In genomic region chr12:6850796-6851152, GRCh38 we compare ENCODE assay signal across 8 cellular contexts. TPM values are rescaled to one million over a fixed set of nuclear protein-coding genes. Genes with fewer than 3 reads are reported as not detected.
DNase-seq lines count a peak whose midpoint lies in the region; ATAC-seq and TF ChIP-seq lines count a peak whose summit lies in the region.

No MANE protein-coding gene starts in this region.

- H3K36me3 Mint-ChIP-seq in activated CD8-positive, alpha-beta memory T cell treated with anti-CD3 and anti-CD28 coated beads, Interleukin-2, amount 10 ng/mL, durations not matched to agents 7 days and 5 days: peaks cover 34% of the 10 kb centered on the region
- peaks cover 47% of the 10 kb centered on the region for H3K36me3 Mint-ChIP-seq in activated T-helper 2 cell treated with anti-CD3 and anti-CD28 coated beads, Interferon-gamma antibody, Interleukin-2, Interleukin-4, amounts not matched to agents 10 μg/mL and 5 μg/mL and 100 μg/mL, durations not matched to agents 14 hours and 24 hours and 36 hours (ENCODE audit: low read depth)

- intact Hi-C loops in activated T-helper 2 cell treated with anti-CD3 and anti-CD28 coated beads, Interferon-gamma antibody, Interleukin-2, Interleukin-4, amounts not matched to agents 10 μg/mL and 5 μg/mL and 100 μg/mL, durations not matched to agents 14 hours and 24 hours and 36 hours (cut with micrococcal nuclease): loop anchor here (1.0 to 5.0 kb wide), 3 partner anchors 120 to 358 kb away; partner anchors contain the start of genes EMG1, MRPL51, NCAPD2 and NOP2
- intact Hi-C loops in testis (cut with DNase I; ENCODE audit: low total_unique reads): no loop called here

- no peaks in the 10 kb centered on the region for H3K9me3 ChIP-seq in testis

- DNase-seq in activated CD8-positive, alpha-beta memory T cell treated with anti-CD3 and anti-CD28 coated beads, Interleukin-2, amount 10 ng/mL, durations not matched to agents 7 days and 5 days: no peak
- no peak for DNase-seq in activated CD8-positive, alpha-beta memory T cell treated with anti-CD3 and anti-CD28 coated beads, Interleukin-2, amount 50 U/mL, for 4 hours
- no peak for DNase-seq in activated T-helper 2 cell treated with anti-CD3 and anti-CD28 coated beads, Interferon-gamma antibody, Interleukin-2, Interleukin-4, amounts not matched to agents 10 μg/mL and 5 μg/mL and 100 μg/mL, durations not matched to agents 14 hours and 24 hours and 36 hours (ENCODE audit: low spot score)
- DNase-seq in iPS-NIHi7 (ENCODE audit: extremely low spot score): peak; percentile 41
- DNase-seq in testis: no peak
- DNase-seq in amygdala (lab: John Stamatoyannopoulos, UW): no peak

- H3K4me3 ChIP-seq in testis: peak overlapping the region; percentile 68 to 76

- no peaks in the 10 kb centered on the region for H3K27me3 Mint-ChIP-seq in activated CD8-positive, alpha-beta memory T cell treated with anti-CD3 and anti-CD28 coated beads, Interleukin-2, amount 10 ng/mL, durations not matched to agents 7 days and 5 days
- no peaks in the 10 kb centered on the region for H3K27me3 Mint-ChIP-seq in activated T-helper 2 cell treated with anti-CD3 and anti-CD28 coated beads, Interferon-gamma antibody, Interleukin-2, Interleukin-4, amounts not matched to agents 10 μg/mL and 5 μg/mL and 100 μg/mL, durations not matched to agents 14 hours and 24 hours and 36 hours (ENCODE audit: low read depth)

- H3K27ac Mint-ChIP-seq in activated CD8-positive, alpha-beta memory T cell treated with anti-CD3 and anti-CD28 coated beads, Interleukin-2, amount 10 ng/mL, durations not matched to agents 7 days and 5 days: peak overlapping the region; percentile 100
- peak overlapping the region; percentile 97 for H3K27ac Mint-ChIP-seq in activated T-helper 2 cell treated with anti-CD3 and anti-CD28 coated beads, Interferon-gamma antibody, Interleukin-2, Interleukin-4, amounts not matched to agents 10 μg/mL and 5 μg/mL and 100 μg/mL, durations not matched to agents 14 hours and 24 hours and 36 hours

- TF ChIP-seq POLR2A in testis (IDR thresholded peaks at IDR 0.05): no peak

- no peaks in the 10 kb centered on the region for H3K27me3 ChIP-seq in testis

- no peak for ATAC-seq in activated CD8-positive, alpha-beta memory T cell treated with anti-CD3 and anti-CD28 coated beads, Interleukin-2, amount 10 ng/mL, durations not matched to agents 7 days and 5 days
- ATAC-seq in HG03025 (IDR thresholded peaks at IDR 0.05; ENCODE audit: low FRiP score, unreplicated experiment) (no peak), HG03565 (IDR thresholded peaks at IDR 0.05; ENCODE audit: unreplicated experiment) (no peak)

- no peaks in the 10 kb centered on the region for H3K9me3 Mint-ChIP-seq in activated CD8-positive, alpha-beta memory T cell treated with anti-CD3 and anti-CD28 coated beads, Interleukin-2, amount 10 ng/mL, durations not matched to agents 7 days and 5 days (ENCODE audit: low read depth)
- no peaks in the 10 kb centered on the region for H3K9me3 Mint-ChIP-seq in activated T-helper 2 cell treated with anti-CD3 and anti-CD28 coated beads, Interferon-gamma antibody, Interleukin-2, Interleukin-4, amounts not matched to agents 10 μg/mL and 5 μg/mL and 100 μg/mL, durations not matched to agents 14 hours and 24 hours and 36 hours

- peak overlapping the region; percentile 85 for H3K4me3 Mint-ChIP-seq in activated CD8-positive, alpha-beta memory T cell treated with anti-CD3 and anti-CD28 coated beads, Interleukin-2, amount 10 ng/mL, durations not matched to agents 7 days and 5 days
- peak overlapping the region; percentile 96 for H3K4me3 Mint-ChIP-seq in activated T-helper 2 cell treated with anti-CD3 and anti-CD28 coated beads, Interferon-gamma antibody, Interleukin-2, Interleukin-4, amounts not matched to agents 10 μg/mL and 5 μg/mL and 100 μg/mL, durations not matched to agents 14 hours and 24 hours and 36 hours (ENCODE audit: low read depth)

- no peak for TF ChIP-seq CTCF in testis (IDR thresholded peaks at IDR 0.05)

- WGBS in testis, 2 donors: 35 to 38% methylated on average over 16 of the region's 16 CpGs

- CTCF ChIA-PET in activated CD8-positive, alpha-beta memory T cell treated with anti-CD3 and anti-CD28 coated beads, Interleukin-2, amount 10 ng/mL, durations not matched to agents 7 days and 5 days (lab: Charles Lee): interaction anchor here (0.7 to 7.8 kb wide), 11 partner anchors 16 to 258 kb away, joined by 3 to 65 read pairs (median 6); partner anchors contain the start of genes C1RL, MLF2, PTMS and SPSB2

- H3K4me1 Mint-ChIP-seq in activated CD8-positive, alpha-beta memory T cell treated with anti-CD3 and anti-CD28 coated beads, Interleukin-2, amount 10 ng/mL, durations not matched to agents 7 days and 5 days: peaks cover 45% of the 10 kb centered on the region
- peaks cover 34% of the 10 kb centered on the region for H3K4me1 Mint-ChIP-seq in activated T-helper 2 cell treated with anti-CD3 and anti-CD28 coated beads, Interferon-gamma antibody, Interleukin-2, Interleukin-4, amounts not matched to agents 10 μg/mL and 5 μg/mL and 100 μg/mL, durations not matched to agents 14 hours and 24 hours and 36 hours (ENCODE audit: low read depth)

- H3K27ac ChIP-seq in testis: peak overlapping the region in 1 of 2 donors; percentile 98

- H3K4me1 ChIP-seq in testis: peaks cover 19% of the 10 kb centered on the region

- no peaks in the 10 kb centered on the region for H3K36me3 ChIP-seq in testis (ENCODE audit: low read depth, missing control alignments)

RNA-seq across cellular contexts. Expression of gene CDCA3, which starts 0.3 kb away (rescaled TPM):
- total RNA-seq in activated CD8-positive, alpha-beta memory T cell treated with anti-CD3 and anti-CD28 coated beads, Interleukin-2, amount 10 ng/mL, durations not matched to agents 7 days and 5 days: 100 to 1,000 TPM in 1 of 2 experiments, 10 to 100 TPM in 1; 89.1 to 125 TPM
- total RNA-seq in activated T-helper 2 cell treated with anti-CD3 and anti-CD28 coated beads, Interferon-gamma antibody, Interleukin-2, Interleukin-4, amounts not matched to agents 10 μg/mL and 5 μg/mL and 100 μg/mL, durations not matched to agents 14 hours and 24 hours and 36 hours: 41.6 and 42.1 TPM in 2 replicates
- 10 to 100 TPM; 27.5 to 43.5 TPM for total RNA-seq in testis
- polyA plus RNA-seq in testis (ENCODE audit: insufficient read depth, low read depth, low replicate concordance): 81.7 TPM

RNA-seq across cellular contexts. Expression of gene USP5, which starts 1.2 kb away (rescaled TPM):
- total RNA-seq in activated CD8-positive, alpha-beta memory T cell treated with anti-CD3 and anti-CD28 coated beads, Interleukin-2, amount 10 ng/mL, durations not matched to agents 7 days and 5 days: 100 to 1,000 TPM in 1 of 2 experiments, 10 to 100 TPM in 1; 98.8 to 129 TPM
- 133 and 134 TPM in 2 replicates for total RNA-seq in activated T-helper 2 cell treated with anti-CD3 and anti-CD28 coated beads, Interferon-gamma antibody, Interleukin-2, Interleukin-4, amounts not matched to agents 10 μg/mL and 5 μg/mL and 100 μg/mL, durations not matched to agents 14 hours and 24 hours and 36 hours
- total RNA-seq in testis: 10 to 100 TPM; 96.1 to 97.5 TPM
- polyA plus RNA-seq in testis (ENCODE audit: insufficient read depth, low read depth, low replicate concordance): 154 TPM

RNA-seq across cellular contexts. Expression of gene GNB3, which starts 10.0 kb away (rescaled TPM):
- under 1 TPM in 1 of 2 experiments, not detected in 1; 0.12 TPM for total RNA-seq in activated CD8-positive, alpha-beta memory T cell treated with anti-CD3 and anti-CD28 coated beads, Interleukin-2, amount 10 ng/mL, durations not matched to agents 7 days and 5 days
- total RNA-seq in activated T-helper 2 cell treated with anti-CD3 and anti-CD28 coated beads, Interferon-gamma antibody, Interleukin-2, Interleukin-4, amounts not matched to agents 10 μg/mL and 5 μg/mL and 100 μg/mL, durations not matched to agents 14 hours and 24 hours and 36 hours: 1.2 and 1.3 TPM in 2 replicates
- total RNA-seq in testis: 1 to 10 TPM; 4.8 to 5.0 TPM
- 1.6 TPM for polyA plus RNA-seq in testis (ENCODE audit: insufficient read depth, low read depth, low replicate concordance)

RNA-seq across cellular contexts. Expression of gene TPI1, which starts 16.6 kb away (rescaled TPM):
- total RNA-seq in activated CD8-positive, alpha-beta memory T cell treated with anti-CD3 and anti-CD28 coated beads, Interleukin-2, amount 10 ng/mL, durations not matched to agents 7 days and 5 days: 1,000 to 10,000 TPM; 1,086 to 1,277 TPM
- total RNA-seq in activated T-helper 2 cell treated with anti-CD3 and anti-CD28 coated beads, Interferon-gamma antibody, Interleukin-2, Interleukin-4, amounts not matched to agents 10 μg/mL and 5 μg/mL and 100 μg/mL, durations not matched to agents 14 hours and 24 hours and 36 hours: 1,708 and 1,711 TPM in 2 replicates
- 100 to 1,000 TPM; 347 to 356 TPM for total RNA-seq in testis
- polyA plus RNA-seq in testis (ENCODE audit: insufficient read depth, low read depth, low replicate concordance): 544 TPM

RNA-seq across cellular contexts. Expression of gene SPSB2, which starts 22.3 kb away (rescaled TPM):
- 10 to 100 TPM; 10.5 to 14.4 TPM for total RNA-seq in activated CD8-positive, alpha-beta memory T cell treated with anti-CD3 and anti-CD28 coated beads, Interleukin-2, amount 10 ng/mL, durations not matched to agents 7 days and 5 days
- total RNA-seq in activated T-helper 2 cell treated with anti-CD3 and anti-CD28 coated beads, Interferon-gamma antibody, Interleukin-2, Interleukin-4, amounts not matched to agents 10 μg/mL and 5 μg/mL and 100 μg/mL, durations not matched to agents 14 hours and 24 hours and 36 hours: 3.7 and 4.1 TPM in 2 replicates
- 10 to 100 TPM; 11.6 to 22.0 TPM for total RNA-seq in testis
- polyA plus RNA-seq in testis (ENCODE audit: insufficient read depth, low read depth, low replicate concordance): 21.3 TPM
